In the genomic region with DNA sequence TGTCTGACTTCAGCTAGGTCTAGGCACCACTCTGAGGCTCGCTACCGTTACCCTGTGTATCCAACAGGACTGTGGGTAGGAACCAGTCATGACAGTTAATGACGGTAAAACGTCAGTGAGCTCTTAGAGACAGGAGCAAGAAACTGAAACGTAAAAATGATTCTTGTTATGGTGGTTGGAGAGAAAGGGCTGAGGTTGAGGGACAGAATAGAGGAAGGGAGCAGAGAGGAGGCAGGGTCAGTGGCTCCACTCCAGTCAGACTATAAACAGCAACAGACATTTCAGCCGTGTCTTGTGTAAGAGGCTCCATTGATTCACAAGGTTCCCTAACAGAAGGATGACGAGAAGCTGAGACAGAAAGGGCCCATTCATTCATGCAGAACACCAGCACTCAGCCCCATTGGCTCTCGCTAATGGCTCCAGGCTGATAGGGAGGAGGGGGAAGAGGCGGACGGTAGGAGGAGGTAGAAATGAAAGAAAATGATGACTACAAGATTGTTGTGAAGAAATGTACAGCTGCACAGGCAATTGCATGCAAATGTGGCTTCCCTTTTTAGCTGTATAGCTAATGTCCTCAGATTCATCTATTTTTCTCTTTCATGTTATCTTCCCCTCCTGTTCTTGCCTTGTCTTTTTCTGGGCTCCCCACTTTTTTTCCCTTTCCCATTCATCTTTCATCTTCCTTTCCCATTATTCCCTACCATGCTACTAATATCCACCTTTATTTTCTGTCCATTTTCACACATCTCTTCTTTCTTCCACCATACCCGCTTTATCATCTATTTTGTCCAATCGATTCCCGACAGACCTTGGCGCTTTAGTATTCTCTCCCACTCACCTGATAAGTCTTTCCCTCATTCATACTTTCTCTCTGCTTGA, we compare ENCODE assay signal across 1 cellular context.
TF ChIP-seq lines count a peak whose summit lies in the region.

No MANE protein-coding gene starts in this region.

TF ChIP-seq in GM12878, 131 proteins besides CTCF, POLR2A, EP300 and RAD21 (continued from another document and continues in another):
- TF ChIP-seq, protein P1, sequence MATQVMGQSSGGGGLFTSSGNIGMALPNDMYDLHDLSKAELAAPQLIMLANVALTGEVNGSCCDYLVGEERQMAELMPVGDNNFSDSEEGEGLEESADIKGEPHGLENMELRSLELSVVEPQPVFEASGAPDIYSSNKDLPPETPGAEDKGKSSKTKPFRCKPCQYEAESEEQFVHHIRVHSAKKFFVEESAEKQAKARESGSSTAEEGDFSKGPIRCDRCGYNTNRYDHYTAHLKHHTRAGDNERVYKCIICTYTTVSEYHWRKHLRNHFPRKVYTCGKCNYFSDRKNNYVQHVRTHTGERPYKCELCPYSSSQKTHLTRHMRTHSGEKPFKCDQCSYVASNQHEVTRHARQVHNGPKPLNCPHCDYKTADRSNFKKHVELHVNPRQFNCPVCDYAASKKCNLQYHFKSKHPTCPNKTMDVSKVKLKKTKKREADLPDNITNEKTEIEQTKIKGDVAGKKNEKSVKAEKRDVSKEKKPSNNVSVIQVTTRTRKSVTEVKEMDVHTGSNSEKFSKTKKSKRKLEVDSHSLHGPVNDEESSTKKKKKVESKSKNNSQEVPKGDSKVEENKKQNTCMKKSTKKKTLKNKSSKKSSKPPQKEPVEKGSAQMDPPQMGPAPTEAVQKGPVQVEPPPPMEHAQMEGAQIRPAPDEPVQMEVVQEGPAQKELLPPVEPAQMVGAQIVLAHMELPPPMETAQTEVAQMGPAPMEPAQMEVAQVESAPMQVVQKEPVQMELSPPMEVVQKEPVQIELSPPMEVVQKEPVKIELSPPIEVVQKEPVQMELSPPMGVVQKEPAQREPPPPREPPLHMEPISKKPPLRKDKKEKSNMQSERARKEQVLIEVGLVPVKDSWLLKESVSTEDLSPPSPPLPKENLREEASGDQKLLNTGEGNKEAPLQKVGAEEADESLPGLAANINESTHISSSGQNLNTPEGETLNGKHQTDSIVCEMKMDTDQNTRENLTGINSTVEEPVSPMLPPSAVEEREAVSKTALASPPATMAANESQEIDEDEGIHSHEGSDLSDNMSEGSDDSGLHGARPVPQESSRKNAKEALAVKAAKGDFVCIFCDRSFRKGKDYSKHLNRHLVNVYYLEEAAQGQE (IDR thresholded peaks at IDR 0.05; ENCODE audit: low read depth, low read length): no peak
- no peak for TF ChIP-seq CHD4 (IDR thresholded peaks at IDR 0.05)
- no peak for TF ChIP-seq ZNF217 (IDR thresholded peaks at IDR 0.05)
- no peak for TF ChIP-seq HCFC1 (IDR thresholded peaks at IDR 0.05; ENCODE audit: low read length)
- TF ChIP-seq TARDBP (IDR thresholded peaks at IDR 0.05; ENCODE audit: borderline replicate concordance): no peak
- TF ChIP-seq MXI1 (IDR thresholded peaks at IDR 0.05; ENCODE audit: low read depth, low read length): 0 out of 2 replicates have a peak, but pooled peaks have one; percentile 52
- TF ChIP-seq, protein P2, sequence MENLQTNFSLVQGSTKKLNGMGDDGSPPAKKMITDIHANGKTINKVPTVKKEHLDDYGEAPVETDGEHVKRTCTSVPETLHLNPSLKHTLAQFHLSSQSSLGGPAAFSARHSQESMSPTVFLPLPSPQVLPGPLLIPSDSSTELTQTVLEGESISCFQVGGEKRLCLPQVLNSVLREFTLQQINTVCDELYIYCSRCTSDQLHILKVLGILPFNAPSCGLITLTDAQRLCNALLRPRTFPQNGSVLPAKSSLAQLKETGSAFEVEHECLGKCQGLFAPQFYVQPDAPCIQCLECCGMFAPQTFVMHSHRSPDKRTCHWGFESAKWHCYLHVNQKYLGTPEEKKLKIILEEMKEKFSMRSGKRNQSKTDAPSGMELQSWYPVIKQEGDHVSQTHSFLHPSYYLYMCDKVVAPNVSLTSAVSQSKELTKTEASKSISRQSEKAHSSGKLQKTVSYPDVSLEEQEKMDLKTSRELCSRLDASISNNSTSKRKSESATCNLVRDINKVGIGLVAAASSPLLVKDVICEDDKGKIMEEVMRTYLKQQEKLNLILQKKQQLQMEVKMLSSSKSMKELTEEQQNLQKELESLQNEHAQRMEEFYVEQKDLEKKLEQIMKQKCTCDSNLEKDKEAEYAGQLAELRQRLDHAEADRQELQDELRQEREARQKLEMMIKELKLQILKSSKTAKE (IDR thresholded peaks at IDR 0.05; ENCODE audit: low read depth, poor library complexity, severe bottlenecking): peak; percentile 28
- no peak for TF ChIP-seq NRF1 (conservative IDR thresholded peaks at IDR 0.05; ENCODE audit: low read depth, low read length)
- TF ChIP-seq RFX5 (IDR thresholded peaks at IDR 0.05; ENCODE audit: low read depth, low read length): 0 out of 2 replicates have a peak, but pooled peaks have one; percentile 27
- peak; percentile 74 for TF ChIP-seq RUNX3 (IDR thresholded peaks at IDR 0.05; ENCODE audit: low read length)
- TF ChIP-seq NFIC (IDR thresholded peaks at IDR 0.05; ENCODE audit: low read depth, low read length): no peak
- TF ChIP-seq, protein P3, sequence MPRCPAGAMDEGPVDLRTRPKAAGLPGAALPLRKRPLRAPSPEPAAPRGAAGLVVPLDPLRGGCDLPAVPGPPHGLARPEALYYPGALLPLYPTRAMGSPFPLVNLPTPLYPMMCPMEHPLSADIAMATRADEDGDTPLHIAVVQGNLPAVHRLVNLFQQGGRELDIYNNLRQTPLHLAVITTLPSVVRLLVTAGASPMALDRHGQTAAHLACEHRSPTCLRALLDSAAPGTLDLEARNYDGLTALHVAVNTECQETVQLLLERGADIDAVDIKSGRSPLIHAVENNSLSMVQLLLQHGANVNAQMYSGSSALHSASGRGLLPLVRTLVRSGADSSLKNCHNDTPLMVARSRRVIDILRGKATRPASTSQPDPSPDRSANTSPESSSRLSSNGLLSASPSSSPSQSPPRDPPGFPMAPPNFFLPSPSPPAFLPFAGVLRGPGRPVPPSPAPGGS (IDR thresholded peaks at IDR 0.05; ENCODE audit: borderline replicate concordance, insufficient read depth, low read depth, low read length, poor library complexity, severe bottlenecking): no peak
- peak; percentile 62 for TF ChIP-seq NBN (IDR thresholded peaks at IDR 0.05)
- TF ChIP-seq PAX5 (IDR thresholded peaks at IDR 0.05; ENCODE audit: borderline replicate concordance, low read depth, low read length): peak; percentile 78
- peak; percentile 74 for TF ChIP-seq ATF7 (IDR thresholded peaks at IDR 0.05; ENCODE audit: low read depth)
- TF ChIP-seq, protein P4, sequence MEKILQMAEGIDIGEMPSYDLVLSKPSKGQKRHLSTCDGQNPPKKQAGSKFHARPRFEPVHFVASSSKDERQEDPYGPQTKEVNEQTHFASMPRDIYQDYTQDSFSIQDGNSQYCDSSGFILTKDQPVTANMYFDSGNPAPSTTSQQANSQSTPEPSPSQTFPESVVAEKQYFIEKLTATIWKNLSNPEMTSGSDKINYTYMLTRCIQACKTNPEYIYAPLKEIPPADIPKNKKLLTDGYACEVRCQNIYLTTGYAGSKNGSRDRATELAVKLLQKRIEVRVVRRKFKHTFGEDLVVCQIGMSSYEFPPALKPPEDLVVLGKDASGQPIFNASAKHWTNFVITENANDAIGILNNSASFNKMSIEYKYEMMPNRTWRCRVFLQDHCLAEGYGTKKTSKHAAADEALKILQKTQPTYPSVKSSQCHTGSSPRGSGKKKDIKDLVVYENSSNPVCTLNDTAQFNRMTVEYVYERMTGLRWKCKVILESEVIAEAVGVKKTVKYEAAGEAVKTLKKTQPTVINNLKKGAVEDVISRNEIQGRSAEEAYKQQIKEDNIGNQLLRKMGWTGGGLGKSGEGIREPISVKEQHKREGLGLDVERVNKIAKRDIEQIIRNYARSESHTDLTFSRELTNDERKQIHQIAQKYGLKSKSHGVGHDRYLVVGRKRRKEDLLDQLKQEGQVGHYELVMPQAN (conservative IDR thresholded peaks at IDR 0.05): no peak
- TF ChIP-seq, protein P5, sequence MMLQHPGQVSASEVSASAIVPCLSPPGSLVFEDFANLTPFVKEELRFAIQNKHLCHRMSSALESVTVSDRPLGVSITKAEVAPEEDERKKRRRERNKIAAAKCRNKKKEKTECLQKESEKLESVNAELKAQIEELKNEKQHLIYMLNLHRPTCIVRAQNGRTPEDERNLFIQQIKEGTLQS (IDR thresholded peaks at IDR 0.05; ENCODE audit: borderline replicate concordance, extremely low read depth, low read depth, low read length): no peak
- TF ChIP-seq, protein P6, sequence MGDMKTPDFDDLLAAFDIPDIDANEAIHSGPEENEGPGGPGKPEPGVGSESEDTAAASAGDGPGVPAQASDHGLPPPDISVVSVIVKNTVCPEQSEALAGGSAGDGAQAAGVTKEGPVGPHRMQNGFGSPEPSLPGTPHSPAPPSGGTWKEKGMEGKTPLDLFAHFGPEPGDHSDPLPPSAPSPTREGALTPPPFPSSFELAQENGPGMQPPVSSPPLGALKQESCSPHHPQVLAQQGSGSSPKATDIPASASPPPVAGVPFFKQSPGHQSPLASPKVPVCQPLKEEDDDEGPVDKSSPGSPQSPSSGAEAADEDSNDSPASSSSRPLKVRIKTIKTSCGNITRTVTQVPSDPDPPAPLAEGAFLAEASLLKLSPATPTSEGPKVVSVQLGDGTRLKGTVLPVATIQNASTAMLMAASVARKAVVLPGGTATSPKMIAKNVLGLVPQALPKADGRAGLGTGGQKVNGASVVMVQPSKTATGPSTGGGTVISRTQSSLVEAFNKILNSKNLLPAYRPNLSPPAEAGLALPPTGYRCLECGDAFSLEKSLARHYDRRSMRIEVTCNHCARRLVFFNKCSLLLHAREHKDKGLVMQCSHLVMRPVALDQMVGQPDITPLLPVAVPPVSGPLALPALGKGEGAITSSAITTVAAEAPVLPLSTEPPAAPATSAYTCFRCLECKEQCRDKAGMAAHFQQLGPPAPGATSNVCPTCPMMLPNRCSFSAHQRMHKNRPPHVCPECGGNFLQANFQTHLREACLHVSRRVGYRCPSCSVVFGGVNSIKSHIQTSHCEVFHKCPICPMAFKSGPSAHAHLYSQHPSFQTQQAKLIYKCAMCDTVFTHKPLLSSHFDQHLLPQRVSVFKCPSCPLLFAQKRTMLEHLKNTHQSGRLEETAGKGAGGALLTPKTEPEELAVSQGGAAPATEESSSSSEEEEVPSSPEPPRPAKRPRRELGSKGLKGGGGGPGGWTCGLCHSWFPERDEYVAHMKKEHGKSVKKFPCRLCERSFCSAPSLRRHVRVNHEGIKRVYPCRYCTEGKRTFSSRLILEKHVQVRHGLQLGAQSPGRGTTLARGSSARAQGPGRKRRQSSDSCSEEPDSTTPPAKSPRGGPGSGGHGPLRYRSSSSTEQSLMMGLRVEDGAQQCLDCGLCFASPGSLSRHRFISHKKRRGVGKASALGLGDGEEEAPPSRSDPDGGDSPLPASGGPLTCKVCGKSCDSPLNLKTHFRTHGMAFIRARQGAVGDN (IDR thresholded peaks at IDR 0.05): peak; percentile 75; the same call in 1 of the 2 replicates
- TF ChIP-seq LARP7 (IDR thresholded peaks at IDR 0.05): peak; percentile 38; the same call in 1 of the 2 replicates
- TF ChIP-seq BHLHE40 (IDR thresholded peaks at IDR 0.05; ENCODE audit: borderline replicate concordance in 1 of 2, low read depth in 2 of 2, low read length in 1 of 2): peak; percentile 11 to 16; a peak in 1 of 4 replicates
- 0 out of 2 replicates have a peak, but pooled peaks have one; percentile 34 for TF ChIP-seq IKZF1 (conservative IDR thresholded peaks at IDR 0.05)
- 0 out of 2 replicates have a peak, but pooled peaks have one; percentile 55 for TF ChIP-seq STAT3 (IDR thresholded peaks at IDR 0.05; ENCODE audit: low read depth, low read length)
- 0 out of 2 replicates have a peak, but pooled peaks have one; percentile 23 for TF ChIP-seq SMAD5 (IDR thresholded peaks at IDR 0.05; ENCODE audit: low read depth)
- TF ChIP-seq CREB1 (IDR thresholded peaks at IDR 0.05; ENCODE audit: low read depth): peak; percentile 64; the same call in 1 of the 2 replicates
- TF ChIP-seq, protein P7, sequence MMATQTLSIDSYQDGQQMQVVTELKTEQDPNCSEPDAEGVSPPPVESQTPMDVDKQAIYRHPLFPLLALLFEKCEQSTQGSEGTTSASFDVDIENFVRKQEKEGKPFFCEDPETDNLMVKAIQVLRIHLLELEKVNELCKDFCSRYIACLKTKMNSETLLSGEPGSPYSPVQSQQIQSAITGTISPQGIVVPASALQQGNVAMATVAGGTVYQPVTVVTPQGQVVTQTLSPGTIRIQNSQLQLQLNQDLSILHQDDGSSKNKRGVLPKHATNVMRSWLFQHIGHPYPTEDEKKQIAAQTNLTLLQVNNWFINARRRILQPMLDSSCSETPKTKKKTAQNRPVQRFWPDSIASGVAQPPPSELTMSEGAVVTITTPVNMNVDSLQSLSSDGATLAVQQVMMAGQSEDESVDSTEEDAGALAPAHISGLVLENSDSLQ (IDR thresholded peaks at IDR 0.05): peak; percentile 78
- TF ChIP-seq CHD2 (IDR thresholded peaks at IDR 0.05; ENCODE audit: borderline replicate concordance, low read depth, low read length): peak; percentile 64
- TF ChIP-seq BRCA1 (IDR thresholded peaks at IDR 0.05; ENCODE audit: low read depth, low read length): 0 out of 2 replicates have a peak, but pooled peaks have one; percentile 23
- no peak for TF ChIP-seq IRF4 (IDR thresholded peaks at IDR 0.05; ENCODE audit: low read depth, low read length)
- TF ChIP-seq SIN3A (IDR thresholded peaks at IDR 0.05; ENCODE audit: low read depth, low read length): 0 out of 2 replicates have a peak, but pooled peaks have one; percentile 40
- peak; percentile 30; the same call in 1 of the 2 replicates for TF ChIP-seq MTA2 (IDR thresholded peaks at IDR 0.05; ENCODE audit: low read depth)
- TF ChIP-seq, protein P8, sequence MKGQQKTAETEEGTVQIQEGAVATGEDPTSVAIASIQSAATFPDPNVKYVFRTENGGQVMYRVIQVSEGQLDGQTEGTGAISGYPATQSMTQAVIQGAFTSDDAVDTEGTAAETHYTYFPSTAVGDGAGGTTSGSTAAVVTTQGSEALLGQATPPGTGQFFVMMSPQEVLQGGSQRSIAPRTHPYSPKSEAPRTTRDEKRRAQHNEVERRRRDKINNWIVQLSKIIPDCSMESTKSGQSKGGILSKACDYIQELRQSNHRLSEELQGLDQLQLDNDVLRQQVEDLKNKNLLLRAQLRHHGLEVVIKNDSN (IDR thresholded peaks at IDR 0.05; ENCODE audit: borderline replicate concordance, extremely low read length, insufficient read depth, low read depth, low read length): no peak
- 0 out of 2 replicates have a peak, but pooled peaks have one; percentile 43 for TF ChIP-seq CHD1 (IDR thresholded peaks at IDR 0.05; ENCODE audit: low read depth, low read length)
- TF ChIP-seq ZNF24 (IDR thresholded peaks at IDR 0.05): no peak
- peak; percentile 29 for TF ChIP-seq SPI1 (IDR thresholded peaks at IDR 0.05; ENCODE audit: borderline replicate concordance, insufficient read depth, low read depth, low read length)
- peak; percentile 80; the same call in 1 of the 2 replicates for TF ChIP-seq PAX8 (IDR thresholded peaks at IDR 0.05)
- no peak for TF ChIP-seq SUPT20H (IDR thresholded peaks at IDR 0.05; ENCODE audit: borderline replicate concordance, control insufficient read depth, low read depth, low read length)
- no peak for TF ChIP-seq TCF3 (IDR thresholded peaks at IDR 0.05; ENCODE audit: borderline replicate concordance, insufficient read depth, low read depth, low read length)
- TF ChIP-seq RAD51 (IDR thresholded peaks at IDR 0.05): no peak
- no peak for TF ChIP-seq NR2F1 (conservative IDR thresholded peaks at IDR 0.05)
- TF ChIP-seq, protein P9, sequence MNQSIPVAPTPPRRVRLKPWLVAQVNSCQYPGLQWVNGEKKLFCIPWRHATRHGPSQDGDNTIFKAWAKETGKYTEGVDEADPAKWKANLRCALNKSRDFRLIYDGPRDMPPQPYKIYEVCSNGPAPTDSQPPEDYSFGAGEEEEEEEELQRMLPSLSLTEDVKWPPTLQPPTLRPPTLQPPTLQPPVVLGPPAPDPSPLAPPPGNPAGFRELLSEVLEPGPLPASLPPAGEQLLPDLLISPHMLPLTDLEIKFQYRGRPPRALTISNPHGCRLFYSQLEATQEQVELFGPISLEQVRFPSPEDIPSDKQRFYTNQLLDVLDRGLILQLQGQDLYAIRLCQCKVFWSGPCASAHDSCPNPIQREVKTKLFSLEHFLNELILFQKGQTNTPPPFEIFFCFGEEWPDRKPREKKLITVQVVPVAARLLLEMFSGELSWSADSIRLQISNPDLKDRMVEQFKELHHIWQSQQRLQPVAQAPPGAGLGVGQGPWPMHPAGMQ (IDR thresholded peaks at IDR 0.05; ENCODE audit: borderline replicate concordance): no peak
- 0 out of 2 replicates have a peak, but pooled peaks have one; percentile 68 for TF ChIP-seq CBX5 (IDR thresholded peaks at IDR 0.05; ENCODE audit: low read depth)
